In genomic region chr4:127781303-127782024, GRCh38 we compare ENCODE assay signal across 8 cellular contexts. TPM values are rescaled to one million over a fixed set of nuclear protein-coding genes. Genes with fewer than 3 reads are reported as not detected.
DNase-seq lines count a peak whose midpoint lies in the region; ATAC-seq and TF ChIP-seq lines count a peak whose summit lies in the region.

No MANE protein-coding gene starts in this region.

- DNase-seq in Caco-2: peak; percentile 75 to 84
- peak; percentile 33 for DNase-seq in amniotic epithelial cell (ENCODE audit: low read depth)
- DNase-seq in right cardiac atrium: peak in 2 of 3 donors; percentile 70 to 86
- DNase-seq in pulmonary artery endothelial cell (ENCODE audit: low read depth, low spot score): peak; percentile 4
- no peak for DNase-seq in NCI-H446 (lab: John Stamatoyannopoulos, UW)
- DNase-seq in NCI-H1105 treated with DMSO at 0.1 percent for 48 hours (lab: John Stamatoyannopoulos, UW): no peak

- H3K9me3 Mint-ChIP-seq in Caco-2 (ENCODE audit: unreplicated experiment): no peaks in the 10 kb centered on the region

- H3K4me1 ChIP-seq in Caco-2: peaks cover 13% of the 10 kb centered on the region; the same call in 1 of the 2 replicates
- H3K4me1 ChIP-seq in right cardiac atrium (ENCODE audit: control insufficient read depth, insufficient read depth, low read length): no peaks in the 10 kb centered on the region

- H3K4me3 ChIP-seq in Caco-2 (ENCODE audit: low read depth, low read length) (peak overlapping the region; percentile 59), right cardiac atrium (ENCODE audit: low read length) (peak overlapping the region; percentile 71)

- peak overlapping the region; percentile 97 for H3K4me3 Mint-ChIP-seq in Caco-2 (ENCODE audit: unreplicated experiment)

- intact Hi-C loops in Caco-2 (cut with micrococcal nuclease; ENCODE audit: unreplicated experiment): loop anchor here (2.0 to 5.0 kb wide), 3 partner anchors 101 to 281 kb away; partner anchors contain the start of genes ABHD18, LARP1B, MFSD8 and PLK4
- intact Hi-C loops in right cardiac atrium (cut with DNase I): loop anchor here in 1 of 4 donors (5.0 kb wide), 1 partner anchor 186 kb away; the partner anchor contains the start of genes ABHD18 and MFSD8

- no peak for TF ChIP-seq CTCF in Caco-2 (IDR thresholded peaks at IDR 0.05; ENCODE audit: insufficient read depth in 1 of 2, low read depth in 1 of 2, low read length in 1 of 2, severe bottlenecking in 1 of 2, unreplicated experiment in 1 of 2)

- H3K27me3 ChIP-seq in Caco-2 (replicated peaks; ENCODE audit: control insufficient read depth, insufficient read depth, low read length) (no peaks in the 10 kb centered on the region), right cardiac atrium (ENCODE audit: control insufficient read depth, insufficient read depth) (peaks cover 2% of the 10 kb centered on the region)

- WGBS in right cardiac atrium: 13% methylated on average over 43 of the region's 43 CpGs

- H3K4me1 Mint-ChIP-seq in Caco-2 (ENCODE audit: low read depth, unreplicated experiment): peaks cover 7% of the 10 kb centered on the region

- H3K36me3 ChIP-seq in Caco-2 (ENCODE audit: control insufficient read depth, insufficient read depth, low read length): no peaks in the 10 kb centered on the region

- CTCF ChIA-PET in Caco-2 (lab: Charles Lee): interaction anchor here (0.6 to 1.5 kb wide), 3 partner anchors 100 to 183 kb away, joined by 3 to 4 read pairs (median 3); partner anchors contain the start of genes ABHD18 and MFSD8

- no TSS peak for BruUV-seq in Caco-2 (replicated peaks; lab: Mats Ljungman, UMichigan)

- ATAC-seq in GM21367 (IDR thresholded peaks at IDR 0.05; ENCODE audit: unreplicated experiment) (peak; percentile 26), HG03571 (IDR thresholded peaks at IDR 0.05; ENCODE audit: unreplicated experiment) (peak; percentile 33), right cardiac atrium (peak; percentile 84 to 90)

- peaks cover 3% of the 10 kb centered on the region for H3K27me3 Mint-ChIP-seq in Caco-2 (ENCODE audit: insufficient read depth, unreplicated experiment)

- H3K9me3 ChIP-seq in Caco-2 (no peaks in the 10 kb centered on the region), right cardiac atrium (ENCODE audit: control insufficient read depth, low read length) (no peaks in the 10 kb centered on the region)

- H3K36me3 Mint-ChIP-seq in Caco-2 (ENCODE audit: insufficient read depth, unreplicated experiment): peaks cover 12% of the 10 kb centered on the region

- POLR2A ChIA-PET in Caco-2 (lab: Charles Lee): interaction anchor here (0.6 to 2.2 kb wide), 7 partner anchors 36 to 279 kb away, joined by 3 to 13 read pairs (median 6); partner anchors contain the start of genes INTU, LARP1B and PLK4

- H3K27ac Mint-ChIP-seq in Caco-2 (ENCODE audit: unreplicated experiment): peak overlapping the region; percentile 90

- no peak overlapping the region for H3K27ac ChIP-seq in right cardiac atrium (ENCODE audit: low read length)

RNA-seq across cellular contexts. Expression of gene HSPA4L, which starts 0.7 kb away (rescaled TPM):
- total RNA-seq in Caco-2 (2022) (3.3 and 3.6 TPM in 2 replicates), right cardiac atrium (10 to 100 TPM in 2 of 4 donors, 1 to 10 TPM in 2; 5.9 to 12.4 (median 9.7) TPM), pulmonary artery endothelial cell (10.7 and 23.8 TPM in 2 replicates)
- 2.1 TPM for polyA plus RNA-seq in right cardiac atrium

RNA-seq across cellular contexts. Expression of gene SLC25A31, which starts 51.3 kb away (rescaled TPM):
- not detected in 2 replicates for total RNA-seq in Caco-2 (2022)
- not detected for total RNA-seq in right cardiac atrium
- polyA plus RNA-seq in right cardiac atrium: not detected
- total RNA-seq in pulmonary artery endothelial cell: not detected in 2 replicates

Comparison
In these comparisons a context has a peak if more than half of its experiments do, and no peak if none do; other contexts are left out.
1. DNase-seq: peak in Caco-2 (2 of 2), amniotic epithelial cell (single experiment), right cardiac atrium (2 of 3) and pulmonary artery endothelial cell (single experiment); none in NCI-H446 (0 of 2) and NCI-H1105 treated with DMSO at 0.1 percent for 48 hours (single experiment).
2. ATAC-seq: peak in every context shown above with its lines; median percentile 87 in right cardiac atrium; 33 in HG03571; 26 in GM21367.